19 cellular contexts compared by ENCODE assay signal in genomic region chr14:94334837-94335236, GRCh38. TPM values are rescaled to one million over a fixed set of nuclear protein-coding genes. Genes with fewer than 3 reads are reported as not detected.
DNase-seq lines count a peak whose midpoint lies in the region; ATAC-seq and TF ChIP-seq lines count a peak whose summit lies in the region.
"Had no signal": no experiment of that assay in that cellular context is flagged by ENCODE, and none has a peak within 500 bp of the region (broad histone marks: within the 10 kb centered on the region; RNA-seq: fewer than 3 reads in every experiment).

No MANE protein-coding gene starts in this region.

- intact Hi-C loops in testis (cut with DNase I; ENCODE audit: low total_unique reads): no loop called here

- 43% methylated on average over 4 of the region's 4 CpGs for WGBS in smooth muscle cell (ENCODE audit: low lambda C conversion rate)
- WGBS in testis, 2 donors: 60 to 72% methylated on average over 4 of the region's 4 CpGs

- H4K20me1 ChIP-seq in smooth muscle cell (ENCODE audit: low read depth): no peaks in the 10 kb centered on the region

- no peak overlapping the region for H2AFZ ChIP-seq in smooth muscle cell (ENCODE audit: low read depth)

- H3K4me2 ChIP-seq in smooth muscle cell: no peak overlapping the region
- H3K4me2 ChIP-seq: SK-N-SH had no signal

- H3K79me2 ChIP-seq in smooth muscle cell (ENCODE audit: low read depth): no peaks in the 10 kb centered on the region

- H3K9me3 ChIP-seq in smooth muscle cell (replicated peaks; ENCODE audit: low read depth) (no peaks in the 10 kb centered on the region), testis (no peaks in the 10 kb centered on the region)
- H3K9me3 ChIP-seq: SK-N-SH had no signal

- H3F3A ChIP-seq in smooth muscle cell (ENCODE audit: low read depth): no peaks in the 10 kb centered on the region

- no peak overlapping the region for H3K9ac ChIP-seq in smooth muscle cell (ENCODE audit: low read depth)
- H3K9ac ChIP-seq: SK-N-SH had no signal

- H3K4me3 ChIP-seq in astrocyte of the spinal cord (ENCODE audit: low read depth, low read length): no peak overlapping the region
- H3K4me3 ChIP-seq in fibroblast of mammary gland (ENCODE audit: control insufficient read depth, low read depth, low read length): no peak overlapping the region
- no peak overlapping the region for H3K4me3 ChIP-seq in smooth muscle cell
- no peak overlapping the region for H3K4me3 ChIP-seq in testis

- no peaks in the 10 kb centered on the region for H3K27me3 ChIP-seq in smooth muscle cell (ENCODE audit: low read depth)
- H3K27me3 ChIP-seq in testis: no peaks in the 10 kb centered on the region

- H3K36me3 ChIP-seq in smooth muscle cell (ENCODE audit: low read depth): no peaks in the 10 kb centered on the region
- no peaks in the 10 kb centered on the region for H3K36me3 ChIP-seq in testis (ENCODE audit: low read depth, missing control alignments)

- in situ Hi-C loops in astrocyte of the spinal cord (cut with HindIII; ENCODE audit: low sequenced_read_pairs): no loop called here

- TF ChIP-seq POLR2A in testis (IDR thresholded peaks at IDR 0.05): no peak

- H3K4me1 ChIP-seq in smooth muscle cell (ENCODE audit: low read depth) (no peaks in the 10 kb centered on the region), testis (no peaks in the 10 kb centered on the region)

- DNase-seq in DMS 273 (lab: John Stamatoyannopoulos, UW; ENCODE audit: unreplicated experiment) (peak; percentile 23), DMS 273 treated with DMSO at 0.1 percent for 48 hours (lab: John Stamatoyannopoulos, UW) (no peak), astrocyte of the spinal cord (ENCODE audit: low read depth, low spot score) (peak; percentile 18), fibroblast of mammary gland (ENCODE audit: low read depth) (peak; percentile 65), smooth muscle cell (lab: John Stamatoyannopoulos, UW; ENCODE audit: unreplicated experiment) (no peak), testis (no peak)
- no peak for DNase-seq in stimulated activated naive CD4-positive, alpha-beta T cell (lab: John Stamatoyannopoulos, UW)
- DNase-seq: CD8-positive, alpha-beta T cell; H9; IMR-90; Kasumi-1; NCI-H2029; NCI-H510A treated with DMSO at 0.1 percent for 48 hours; NK-92 treated with Interleukin-12 subunit alpha and Interleukin-12 subunit beta, amount 100 ng/mL, for 24 hours; OCI-M1; SK-N-SH had no signal

- ATAC-seq in GM21737 (IDR thresholded peaks at IDR 0.05; ENCODE audit: unreplicated experiment): no peak
- ATAC-seq: CD8-positive, alpha-beta T cell had no signal

- H3K27ac ChIP-seq in smooth muscle cell (ENCODE audit: low read depth): peak overlapping the region; percentile 46
- no peak overlapping the region for H3K27ac ChIP-seq in testis
- H3K27ac ChIP-seq: 22Rv1 had no signal

- TF ChIP-seq CTCF in astrocyte of the spinal cord (IDR thresholded peaks at IDR 0.05; ENCODE audit: low read depth, low read length) (no peak), fibroblast of mammary gland (conservative IDR thresholded peaks at IDR 0.05; ENCODE audit: control insufficient read depth, insufficient read depth, low read depth, low read length) (no peak), smooth muscle cell (IDR thresholded peaks at IDR 0.05; ENCODE audit: borderline replicate concordance, insufficient read depth, poor library complexity, severe bottlenecking) (no peak), testis (IDR thresholded peaks at IDR 0.05) (no peak)

RNA-seq across cellular contexts. Expression of gene SERPINA6, which starts 11.7 kb away (rescaled TPM):
- total RNA-seq in smooth muscle cell (not detected in 2 replicates), testis (not detected)
- polyA plus RNA-seq in smooth muscle cell (0.12 TPM in 1 of 2 replicates, not detected in the other), testis (ENCODE audit: insufficient read depth, low read depth, low replicate concordance) (1.8 TPM)
- total RNA-seq: CD8-positive, alpha-beta T cell; H9; IMR-90 had no signal
- polyA plus RNA-seq: BJ, IMR-90 had no signal

RNA-seq across cellular contexts. Expression of gene SERPINA2, which starts 31.7 kb away (rescaled TPM):
- total RNA-seq in smooth muscle cell (not detected in 2 replicates), testis (not detected)
- polyA plus RNA-seq in smooth muscle cell (not detected in 2 replicates), testis (ENCODE audit: insufficient read depth, low read depth, low replicate concordance) (not detected)
- total RNA-seq: CD8-positive, alpha-beta T cell; H9; IMR-90 had no signal
- polyA plus RNA-seq: BJ, IMR-90, SK-N-SH had no signal

RNA-seq across cellular contexts. Expression of gene SERPINA10, which starts 41.8 kb away (rescaled TPM):
- not detected in 2 replicates for total RNA-seq in smooth muscle cell
- polyA plus RNA-seq in smooth muscle cell: not detected in 2 replicates
- total RNA-seq in testis: not detected
- polyA plus RNA-seq in testis (ENCODE audit: insufficient read depth, low read depth, low replicate concordance): not detected
- total RNA-seq: CD8-positive, alpha-beta T cell; H9; IMR-90 had no signal
- polyA plus RNA-seq: BJ, IMR-90, SK-N-SH had no signal

RNA-seq across cellular contexts. Expression of gene SERPINA1, which starts 53.6 kb away (rescaled TPM):
- total RNA-seq in smooth muscle cell (0.22 and 1.8 TPM in 2 replicates), testis (1 to 10 TPM; 1.0 to 2.2 TPM)
- polyA plus RNA-seq in smooth muscle cell (2.4 and 3.4 TPM in 2 replicates), testis (ENCODE audit: insufficient read depth, low read depth, low replicate concordance) (123 TPM)
- total RNA-seq: H9 had no signal

Comparison
In these comparisons a context has a peak if more than half of its experiments do, and no peak if none do; other contexts are left out.
1. DNase-seq: peak in DMS 273 (single experiment), astrocyte of the spinal cord (single experiment) and fibroblast of mammary gland (single experiment); none in DMS 273 treated with DMSO at 0.1 percent for 48 hours (single experiment), smooth muscle cell (single experiment), stimulated activated naive CD4-positive, alpha-beta T cell (0 of 6) and testis (single experiment).